ENCODE assay signal across 30 cellular contexts in genomic region chr10:4837551-4837950, GRCh38. TPM values are rescaled to one million over a fixed set of nuclear protein-coding genes. Genes with fewer than 3 reads are reported as not detected.
"Had no signal": no experiment of that assay in that cellular context is flagged by ENCODE, and none has a peak within 500 bp of the region (broad histone marks: within the 10 kb centered on the region; RNA-seq: fewer than 3 reads in every experiment).

No MANE protein-coding gene starts in this region.

- H3K27ac ChIP-seq: left lung, neutrophil, ovary, right atrium auricular region, right lobe of liver, stomach, testis, thyroid gland, transverse colon had no signal

- H3K27ac Mint-ChIP-seq: immature natural killer cell; memory B cell; nephron; progenitor cell of endocrine pancreas; stimulated activated memory B cell treated with anti-CD40 and anti-IgM and Interleukin-4, amounts not matched to agents 10 μg/mL and 1 μg/mL and 100 μg/mL, for 72 hours had no signal

- H3K9me3 ChIP-seq: left lung, mucosa of descending colon, neutrophil, ovary, right atrium auricular region, right lobe of liver, stomach, testis, thyroid gland, transverse colon, upper lobe of left lung had no signal

- ATAC-seq: left colon; left lung; mucosa of descending colon; naive thymus-derived CD8-positive, alpha-beta T cell; right lobe of liver; stimulated activated memory B cell treated with anti-CD40 and anti-IgM and Interleukin-4, amounts not matched to agents 10 μg/mL and 1 μg/mL and 100 μg/mL, for 72 hours; stimulated activated naive CD8-positive, alpha-beta T cell treated with anti-CD3 and anti-CD28 coated beads, Interleukin-15, Interleukin-2, amounts not matched to agents 100 U/mL and 50 U/mL, for 24 hours had no signal

- H3K36me3 Mint-ChIP-seq: immature natural killer cell; memory B cell; naive thymus-derived CD8-positive, alpha-beta T cell; stimulated activated memory B cell treated with anti-CD40 and anti-IgM and Interleukin-4, amounts not matched to agents 10 μg/mL and 1 μg/mL and 100 μg/mL, for 72 hours had no signal

- H3K4me3 Mint-ChIP-seq: immature natural killer cell; memory B cell; nephron; neural crest cell; stimulated activated memory B cell treated with anti-CD40 and anti-IgM and Interleukin-4, amounts not matched to agents 10 μg/mL and 1 μg/mL and 100 μg/mL, for 72 hours had no signal

- H3K9me3 Mint-ChIP-seq: immature natural killer cell; memory B cell; naive thymus-derived CD8-positive, alpha-beta T cell; nephron; neural crest cell; stimulated activated memory B cell treated with anti-CD40 and anti-IgM and Interleukin-4, amounts not matched to agents 10 μg/mL and 1 μg/mL and 100 μg/mL, for 72 hours had no signal

- DNase-seq: hippocampal formation; immature natural killer cell; kidney; left colon; left lung; midbrain; mucosa of descending colon; naive thymus-derived CD8-positive, alpha-beta T cell; occipital lobe; ovary; right lobe of liver; stimulated activated CD4-positive, alpha-beta T cell treated with anti-CD3 and anti-CD28 coated beads, Interleukin-1b, Interleukin-23, amount 100 ng/mL, for 48 hours; stimulated activated CD4-positive, alpha-beta T cell treated with anti-CD3 and anti-CD28 coated beads, Interleukin-2, amount 100 ng/mL, for 48 hours; stimulated activated CD4-positive, alpha-beta T cell treated with anti-CD3 and anti-CD28 coated beads, Interleukin-4, amount 100 ng/mL, for 4 hours; stimulated activated CD8-positive, alpha-beta memory T cell treated with anti-CD3 and anti-CD28 coated beads, Interleukin-4, amount 100 ng/mL, for 48 hours; stimulated activated naive CD8-positive, alpha-beta T cell treated with anti-CD3 and anti-CD28 coated beads, Interleukin-15, Interleukin-2, amounts not matched to agents 100 U/mL and 50 U/mL, for 24 hours; stomach; testis; thyroid gland; transverse colon; upper lobe of left lung had no signal

- H3K27me3 ChIP-seq: left lung, neutrophil, ovary, right atrium auricular region, right lobe of liver, stomach, testis, thyroid gland, transverse colon, upper lobe of left lung had no signal

- H3K27me3 Mint-ChIP-seq: progenitor cell of endocrine pancreas had no signal

- H3K4me1 Mint-ChIP-seq: nephron; neural crest cell; stimulated activated memory B cell treated with anti-CD40 and anti-IgM and Interleukin-4, amounts not matched to agents 10 μg/mL and 1 μg/mL and 100 μg/mL, for 72 hours had no signal

- H3K4me3 ChIP-seq: left lung, mucosa of descending colon, ovary, right atrium auricular region, right lobe of liver, smooth muscle cell, stomach, testis, thyroid gland, transverse colon, upper lobe of left lung had no signal

- H3K36me3 ChIP-seq: neutrophil, ovary, right lobe of liver, thyroid gland, transverse colon had no signal

- H3K4me1 ChIP-seq: left lung, right atrium auricular region, testis, transverse colon had no signal

RNA-seq across cellular contexts. Expression of gene AKR1E2, which starts 11.5 kb away (rescaled TPM):
- total RNA-seq: myocyte had no signal
- polyA plus RNA-seq: immature natural killer cell had no signal
